ENCODE assay signal across 8 cellular contexts in genomic region chr11:115503083-115503885, GRCh38. TPM values are rescaled to one million over a fixed set of nuclear protein-coding genes. Genes with fewer than 3 reads are reported as not detected.
DNase-seq lines count a peak whose midpoint lies in the region; ATAC-seq and TF ChIP-seq lines count a peak whose summit lies in the region.

No MANE protein-coding gene starts in this region.

- H3K9me3 ChIP-seq in MG63: no peaks in the 10 kb centered on the region
- H3K9me3 ChIP-seq in SK-N-SH: no peaks in the 10 kb centered on the region
- no peaks in the 10 kb centered on the region for H3K9me3 ChIP-seq in colonic mucosa

- TF ChIP-seq CTCF in GM10248 (IDR thresholded peaks at IDR 0.05; ENCODE audit: control extremely low read depth, extremely low read depth, low read depth, missing control alignments) (no peak), SK-N-SH (IDR thresholded peaks at IDR 0.05) (peak; percentile 40), colonic mucosa (IDR thresholded peaks at IDR 0.05) (no peak)

- H3K79me2 ChIP-seq in SK-N-SH (ENCODE audit: insufficient read depth): no peaks in the 10 kb centered on the region

- H2AFZ ChIP-seq in SK-N-SH (ENCODE audit: low read depth): peak overlapping the region; percentile 83

- peaks cover 10% of the 10 kb centered on the region for H3F3A ChIP-seq in SK-N-SH (replicated peaks; ENCODE audit: insufficient read depth)

- peaks cover 3 to 27% of the 10 kb centered on the region in 2 experiments; a peak in 2 of 4 replicates for H3K4me1 ChIP-seq in SK-N-SH (ENCODE audit: control insufficient read depth in 1 of 2, insufficient read depth in 2 of 2, low read depth in 1 of 2, low read length in 1 of 2)
- H3K4me1 ChIP-seq in colonic mucosa: peaks cover 2% of the 10 kb centered on the region

- whole genome bisulfite sequencing in SK-N-SH (ENCODE audit: low lambda C conversion rate): 2% methylated on average over 31 of the region's 77 CpGs

- ATAC-seq in HG02885 (IDR thresholded peaks at IDR 0.05; ENCODE audit: poor library complexity, unreplicated experiment) (no peak), GM18907 (IDR thresholded peaks at IDR 0.05; ENCODE audit: unreplicated experiment) (no peak)

- POLR2A ChIA-PET in GM10248 (lab: Yijun Ruan, JAX): interaction anchor here (0.6 kb wide), 1 partner anchor 34 kb away, joined by 6 read pairs; no protein-coding TSS in a partner anchor
- POLR2A ChIA-PET in SK-N-SH (lab: Yijun Ruan, JAX): interaction anchor here (0.6 to 2.1 kb wide), 6 partner anchors 93 to 998 kb away, joined by 3 to 4 read pairs (median 4); no protein-coding TSS in a partner anchor

- intact Hi-C loops in colonic mucosa (cut with DNase I): loop anchor here (2.0 to 10.0 kb wide), 2 partner anchors 152 to 166 kb away; no protein-coding TSS in a partner anchor

- CTCF ChIA-PET in GM10248 (lab: Yijun Ruan, JAX) (interaction anchor here (0.9 to 1.0 kb wide), 3 partner anchors 163 to 171 kb away, joined by 3 to 7 read pairs (median 3); no protein-coding TSS in a partner anchor), SK-N-SH (lab: Yijun Ruan, JAX) (interaction anchor here (0.6 to 5.5 kb wide), 20 partner anchors 24 to 1188 kb away, joined by 3 to 28 read pairs (median 4); no protein-coding TSS in a partner anchor)

- DNase-seq in GM10248 (ENCODE audit: extremely low spot score): peak; percentile 46
- DNase-seq in MG63: peak; percentile 72
- peak; percentile 74 for DNase-seq in SK-N-SH
- DNase-seq in colonic mucosa: peak; percentile 67
- DNase-seq in left kidney (ENCODE audit: low read depth, low spot score): peak; percentile 91
- DNase-seq in stimulated activated CD4-positive, alpha-beta T cell treated with anti-CD3 and anti-CD28 coated beads, Interleukin-4, amount 100 ng/mL, for 24 hours: peak; percentile 5

- H3K27ac ChIP-seq in SK-N-SH (ENCODE audit: low read depth in 2 of 2, low read length in 1 of 2): peak overlapping the region in 1 of 2 experiments; percentile 93; a peak in 2 of 4 replicates
- no peak overlapping the region for H3K27ac ChIP-seq in colonic mucosa

- no peaks in the 10 kb centered on the region for H4K20me1 ChIP-seq in SK-N-SH (ENCODE audit: insufficient read depth)

- peak overlapping the region; percentile 59 for H3K9ac ChIP-seq in SK-N-SH
- no peak overlapping the region for H3K9ac ChIP-seq in colonic mucosa (ENCODE audit: low read depth in 2 of 2, low read length in 2 of 2)

- H3K36me3 ChIP-seq in MG63: no peaks in the 10 kb centered on the region
- H3K36me3 ChIP-seq in SK-N-SH (replicated peaks in 1 of 2; ENCODE audit: control insufficient read depth in 1 of 2, insufficient read depth in 2 of 2, low read length in 1 of 2): no peaks in the 10 kb centered on the region
- H3K36me3 ChIP-seq in colonic mucosa: no peaks in the 10 kb centered on the region

- H3K27me3 ChIP-seq in MG63 (peaks cover 3% of the 10 kb centered on the region; the same call in 1 of the 2 replicates), SK-N-SH (ENCODE audit: insufficient read depth) (peaks cover 12% of the 10 kb centered on the region; the same call in 1 of the 2 replicates), colonic mucosa (peaks cover 30% of the 10 kb centered on the region)

- peak overlapping the region; percentile 98 for H3K4me2 ChIP-seq in SK-N-SH

- H3K4me3 ChIP-seq in MG63 (peak overlapping the region; percentile 56), SK-N-SH (ENCODE audit: low read depth in 2 of 2, low read length in 1 of 2) (peak overlapping the region; percentile 84 to 95), colonic mucosa (peak overlapping the region; percentile 45)

- TF ChIP-seq EP300 in SK-N-SH (IDR thresholded peaks at IDR 0.05; ENCODE audit: borderline replicate concordance in 1 of 2, low read depth in 1 of 2, low read length in 1 of 2): no peak

- no peaks in the 10 kb centered on the region for H3K9me2 ChIP-seq in SK-N-SH

- TF ChIP-seq RAD21 in SK-N-SH (IDR thresholded peaks at IDR 0.05; ENCODE audit: low read length): peak; percentile 72

TF ChIP-seq in SK-N-SH, 30 proteins besides CTCF, POLR2A, EP300 and RAD21:
- TF ChIP-seq NFIC (IDR thresholded peaks at IDR 0.05; ENCODE audit: borderline replicate concordance): peak; percentile 11; the same call in 1 of the 2 replicates
- TF ChIP-seq, protein P1, sequence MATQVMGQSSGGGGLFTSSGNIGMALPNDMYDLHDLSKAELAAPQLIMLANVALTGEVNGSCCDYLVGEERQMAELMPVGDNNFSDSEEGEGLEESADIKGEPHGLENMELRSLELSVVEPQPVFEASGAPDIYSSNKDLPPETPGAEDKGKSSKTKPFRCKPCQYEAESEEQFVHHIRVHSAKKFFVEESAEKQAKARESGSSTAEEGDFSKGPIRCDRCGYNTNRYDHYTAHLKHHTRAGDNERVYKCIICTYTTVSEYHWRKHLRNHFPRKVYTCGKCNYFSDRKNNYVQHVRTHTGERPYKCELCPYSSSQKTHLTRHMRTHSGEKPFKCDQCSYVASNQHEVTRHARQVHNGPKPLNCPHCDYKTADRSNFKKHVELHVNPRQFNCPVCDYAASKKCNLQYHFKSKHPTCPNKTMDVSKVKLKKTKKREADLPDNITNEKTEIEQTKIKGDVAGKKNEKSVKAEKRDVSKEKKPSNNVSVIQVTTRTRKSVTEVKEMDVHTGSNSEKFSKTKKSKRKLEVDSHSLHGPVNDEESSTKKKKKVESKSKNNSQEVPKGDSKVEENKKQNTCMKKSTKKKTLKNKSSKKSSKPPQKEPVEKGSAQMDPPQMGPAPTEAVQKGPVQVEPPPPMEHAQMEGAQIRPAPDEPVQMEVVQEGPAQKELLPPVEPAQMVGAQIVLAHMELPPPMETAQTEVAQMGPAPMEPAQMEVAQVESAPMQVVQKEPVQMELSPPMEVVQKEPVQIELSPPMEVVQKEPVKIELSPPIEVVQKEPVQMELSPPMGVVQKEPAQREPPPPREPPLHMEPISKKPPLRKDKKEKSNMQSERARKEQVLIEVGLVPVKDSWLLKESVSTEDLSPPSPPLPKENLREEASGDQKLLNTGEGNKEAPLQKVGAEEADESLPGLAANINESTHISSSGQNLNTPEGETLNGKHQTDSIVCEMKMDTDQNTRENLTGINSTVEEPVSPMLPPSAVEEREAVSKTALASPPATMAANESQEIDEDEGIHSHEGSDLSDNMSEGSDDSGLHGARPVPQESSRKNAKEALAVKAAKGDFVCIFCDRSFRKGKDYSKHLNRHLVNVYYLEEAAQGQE (IDR thresholded peaks at IDR 0.05; ENCODE audit: low read depth, low read length): no peak
- no peak for TF ChIP-seq MEF2A (IDR thresholded peaks at IDR 0.05; ENCODE audit: borderline replicate concordance, low read depth)
- TF ChIP-seq MXI1 (IDR thresholded peaks at IDR 0.05; ENCODE audit: low read depth, low read length): peak; percentile 53
- TF ChIP-seq SMC3 (IDR thresholded peaks at IDR 0.05; ENCODE audit: low read depth, low read length): peak; percentile 65
TF ChIP-seq in SK-N-SH: peak in this region for 3.

RNA-seq across cellular contexts. Expression of gene CADM1, which starts 0.9 kb away (rescaled TPM):
- 34.4 and 49.3 TPM in 2 replicates for total RNA-seq in MG63 (2014; rRNA removed; shearing (Covaris generic); ENCODE audit: low replicate concordance)
- 7.9 and 11.4 TPM in 2 replicates for polyA plus RNA-seq in SK-N-SH (2012; rRNA removed)
- 9.5 and 13.8 TPM in 2 replicates for polyA plus RNA-seq in SK-N-SH (2012; cell fraction: cytosol; rRNA removed)
- 8.4 and 11.9 TPM in 2 replicates for polyA plus RNA-seq in SK-N-SH (2012; cell fraction: nucleus; rRNA removed)
- 1 to 10 TPM; 5.2 to 6.4 TPM for total RNA-seq in colonic mucosa

Comparison
In these comparisons a context has a peak if more than half of its experiments do, and no peak if none do; other contexts are left out.
1. DNase-seq: peak in every context shown above with its lines; median percentile 91 in left kidney; 74 in SK-N-SH; 72 in MG63; 67 in colonic mucosa; 46 in GM10248; 5 in stimulated activated CD4-positive, alpha-beta T cell treated with anti-CD3 and anti-CD28 coated beads, Interleukin-4, amount 100 ng/mL, for 24 hours.